15 cellular contexts compared by ENCODE assay signal in the genomic region with DNA sequence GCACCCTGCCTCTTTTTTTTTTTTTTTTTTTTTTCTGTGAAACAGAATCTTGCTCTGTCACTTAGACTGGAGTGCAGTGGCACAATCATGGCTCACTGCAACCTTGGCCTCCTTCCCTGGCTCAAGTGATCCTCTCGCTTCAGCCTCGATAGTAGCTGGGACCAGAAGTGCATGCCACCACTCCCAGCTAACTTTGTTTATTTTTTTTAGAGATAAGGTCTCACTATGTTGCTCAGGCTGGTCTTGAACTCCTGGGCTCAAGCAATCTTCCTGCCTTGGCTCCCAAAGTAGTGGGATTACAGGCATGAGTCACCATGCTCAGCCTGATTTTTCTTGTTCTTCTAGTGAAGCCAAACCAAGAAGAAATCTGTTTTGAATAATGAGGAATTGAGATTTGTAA. TPM values are rescaled to one million over a fixed set of nuclear protein-coding genes. Genes with fewer than 3 reads are reported as not detected.
DNase-seq lines count a peak whose midpoint lies in the region; ATAC-seq and TF ChIP-seq lines count a peak whose summit lies in the region.
"Had no signal": no experiment of that assay in that cellular context is flagged by ENCODE, and none has a peak within 500 bp of the region (broad histone marks: within the 10 kb centered on the region; RNA-seq: fewer than 3 reads in every experiment).

No MANE protein-coding gene starts in this region.

- H3K27me3 ChIP-seq in BJ (ENCODE audit: control insufficient read depth, insufficient read depth, low read length), result no peaks in the 10 kb centered on the region
- H3K27me3 ChIP-seq: Peyer's patch had no signal

- intact Hi-C loops in posterior cingulate gyrus (cut with DNase I), result no loop called here

- ATAC-seq in HG02938 (IDR thresholded peaks at IDR 0.05; ENCODE audit: unreplicated experiment), result no peak
- ATAC-seq: mucosa of descending colon had no signal

- H3K27me3 Mint-ChIP-seq in HFFc6 (ENCODE audit: insufficient read depth) (no peaks in the 10 kb centered on the region), chondrocyte (ENCODE audit: low read depth) (no peaks in the 10 kb centered on the region), endothelial cell (ENCODE audit: unreplicated experiment) (no peaks in the 10 kb centered on the region)
- H3K27me3 Mint-ChIP-seq: activated CD4-positive, alpha-beta memory T cell treated with anti-CD3 and anti-CD28 coated beads, Interleukin-2, amount 10 ng/mL, durations not matched to agents 7 days and 5 days; CD8-positive, alpha-beta memory T cell; stimulated activated naive CD8-positive, alpha-beta T cell treated with anti-CD3 and anti-CD28 coated beads, Interleukin-15, Interleukin-2, amounts not matched to agents 100 ng/mL and 50 ng/mL, for 24 hours had no signal

- peak overlapping the region; percentile 96 for H3K27ac Mint-ChIP-seq in HFFc6
- H3K27ac Mint-ChIP-seq in chondrocyte (ENCODE audit: unreplicated experiment), result peak overlapping the region; percentile 74
- H3K27ac Mint-ChIP-seq in endothelial cell (ENCODE audit: unreplicated experiment), result no peak overlapping the region
- H3K27ac Mint-ChIP-seq: activated CD4-positive, alpha-beta memory T cell treated with anti-CD3 and anti-CD28 coated beads, Interleukin-2, amount 10 ng/mL, durations not matched to agents 7 days and 5 days had no signal

- H3K4me3 ChIP-seq in BJ (ENCODE audit: low read depth, low read length), result no peak overlapping the region
- H3K4me3 ChIP-seq: mucosa of descending colon, Peyer's patch had no signal

- H3K4me3 Mint-ChIP-seq in HFFc6, result peak overlapping the region; percentile 20; the same call in 1 of the 2 replicates
- no peak overlapping the region for H3K4me3 Mint-ChIP-seq in chondrocyte (ENCODE audit: unreplicated experiment)
- H3K4me3 Mint-ChIP-seq in endothelial cell (ENCODE audit: unreplicated experiment), result no peak overlapping the region
- H3K4me3 Mint-ChIP-seq: activated CD4-positive, alpha-beta memory T cell treated with anti-CD3 and anti-CD28 coated beads, Interleukin-2, amount 10 ng/mL, durations not matched to agents 7 days and 5 days; CD8-positive, alpha-beta memory T cell; stimulated activated naive CD8-positive, alpha-beta T cell treated with anti-CD3 and anti-CD28 coated beads, Interleukin-15, Interleukin-2, amounts not matched to agents 100 ng/mL and 50 ng/mL, for 24 hours had no signal

- H3K4me1 Mint-ChIP-seq in HFFc6 (ENCODE audit: low read depth) (peaks cover 32% of the 10 kb centered on the region), chondrocyte (ENCODE audit: low read depth) (peaks cover 18% of the 10 kb centered on the region), endothelial cell (ENCODE audit: unreplicated experiment) (no peaks in the 10 kb centered on the region)

- DNase-seq in BJ (ENCODE audit: low read depth) (peak; percentile 46), HFFc6 (peak; percentile 77), chondrocyte (ENCODE audit: low spot score) (no peak), mesenteric fat pad (ENCODE audit: low spot score) (peak; percentile 28), endothelial cell (ENCODE audit: low spot score) (no peak), posterior cingulate gyrus (no peak), NCI-H82 treated with DMSO at 0.1 percent for 48 hours (lab: John Stamatoyannopoulos, UW; ENCODE audit: unreplicated experiment) (no peak)
- DNase-seq: activated CD4-positive, alpha-beta memory T cell treated with anti-CD3 and anti-CD28 coated beads, Interleukin-2, amount 10 ng/mL, durations not matched to agents 7 days and 5 days; caudate nucleus; CD8-positive, alpha-beta memory T cell; mucosa of descending colon; NCI-H1048; Peyer's patch had no signal

- POLR2A ChIA-PET in BJ (lab: Charles Lee), result interaction anchor here (0.7 kb wide), 1 partner anchor 321 kb away, joined by 9 read pairs; no protein-coding TSS in a partner anchor

- CTCF ChIA-PET in BJ (lab: Yijun Ruan, JAX), result interaction anchor here (1.4 kb wide), 1 partner anchor 11 kb away, joined by 5 read pairs; no protein-coding TSS in a partner anchor

- no peaks in the 10 kb centered on the region for H3K9me3 Mint-ChIP-seq in HFFc6
- H3K9me3 Mint-ChIP-seq in chondrocyte (ENCODE audit: low read depth), result no peaks in the 10 kb centered on the region
- H3K9me3 Mint-ChIP-seq in endothelial cell (ENCODE audit: unreplicated experiment), result no peaks in the 10 kb centered on the region
- H3K9me3 Mint-ChIP-seq: activated CD4-positive, alpha-beta memory T cell treated with anti-CD3 and anti-CD28 coated beads, Interleukin-2, amount 10 ng/mL, durations not matched to agents 7 days and 5 days; CD8-positive, alpha-beta memory T cell; stimulated activated naive CD8-positive, alpha-beta T cell treated with anti-CD3 and anti-CD28 coated beads, Interleukin-15, Interleukin-2, amounts not matched to agents 100 ng/mL and 50 ng/mL, for 24 hours had no signal

- H3K36me3 Mint-ChIP-seq in HFFc6 (ENCODE audit: low read depth) (peaks cover 9% of the 10 kb centered on the region; the same call in 1 of the 2 replicates), chondrocyte (ENCODE audit: low read depth) (peaks cover 9% of the 10 kb centered on the region), endothelial cell (ENCODE audit: low read depth, unreplicated experiment) (peaks cover 6% of the 10 kb centered on the region)

- H3K36me3 ChIP-seq in BJ (ENCODE audit: control insufficient read depth, insufficient read depth, low read length), result peaks cover 1% of the 10 kb centered on the region; the same call in 1 of the 2 replicates

- no peak for TF ChIP-seq CTCF in BJ (IDR thresholded peaks at IDR 0.05; ENCODE audit: insufficient read depth, low read depth, low read length)
- TF ChIP-seq CTCF in HFFc6 (IDR thresholded peaks at IDR 0.05), result no peak
- TF ChIP-seq CTCF in chondrocyte (IDR thresholded peaks at IDR 0.05), result no peak
- no peak for TF ChIP-seq CTCF in endothelial cell (IDR thresholded peaks at IDR 0.05; ENCODE audit: unreplicated experiment)

RNA-seq across cellular contexts. Expression of a gene that starts 25.0 kb away (rescaled TPM):
- 16.6 and 19.1 TPM in 2 replicates for polyA plus RNA-seq in BJ (2011; rRNA removed)
- 37.7 and 41.9 TPM in 2 replicates for polyA minus RNA-seq in BJ (2011; rRNA and poly(A)+ RNA removed)
- 10 to 100 TPM; 42.2 to 48.5 (median 44.1) TPM for total RNA-seq in HFFc6 (2021; fragmentation: NEBNext Ultra II Directional; extraction: Animal tissue kit (Norgen Biotek cat#: 25700))
- total RNA-seq in chondrocyte (43.0 to 55.1 TPM (median 44.2 TPM) in 3 replicates), mesenteric fat pad (46.5 TPM), endothelial cell (ENCODE audit: unreplicated experiment) (63.0 TPM)

RNA-seq across cellular contexts. Expression of a gene that starts 35.2 kb away (rescaled TPM):
- 22.9 and 33.3 TPM in 2 replicates for polyA plus RNA-seq in BJ (2011; rRNA removed)
- 22.9 and 23.5 TPM in 2 replicates for polyA minus RNA-seq in BJ (2011; rRNA and poly(A)+ RNA removed)
- 10 to 100 TPM; 35.7 to 40.8 (median 38.5) TPM for total RNA-seq in HFFc6 (2021; fragmentation: NEBNext Ultra II Directional; extraction: Animal tissue kit (Norgen Biotek cat#: 25700))
- 37.3 to 43.0 TPM (median 39.2 TPM) in 3 replicates for total RNA-seq in chondrocyte
- 35.5 TPM for total RNA-seq in mesenteric fat pad
- total RNA-seq in endothelial cell (ENCODE audit: unreplicated experiment), result 45.8 TPM

Comparison
In these comparisons a context has a peak if more than half of its experiments do, and no peak if none do; other contexts are left out.
1. DNase-seq: peak in BJ (single experiment), HFFc6 (single experiment) and mesenteric fat pad (single experiment); none in chondrocyte (single experiment), endothelial cell (single experiment), posterior cingulate gyrus (0 of 10) and NCI-H82 treated with DMSO at 0.1 percent for 48 hours (single experiment).